Comparison of ENCODE assay signal across 11 cellular contexts in the genomic region with DNA sequence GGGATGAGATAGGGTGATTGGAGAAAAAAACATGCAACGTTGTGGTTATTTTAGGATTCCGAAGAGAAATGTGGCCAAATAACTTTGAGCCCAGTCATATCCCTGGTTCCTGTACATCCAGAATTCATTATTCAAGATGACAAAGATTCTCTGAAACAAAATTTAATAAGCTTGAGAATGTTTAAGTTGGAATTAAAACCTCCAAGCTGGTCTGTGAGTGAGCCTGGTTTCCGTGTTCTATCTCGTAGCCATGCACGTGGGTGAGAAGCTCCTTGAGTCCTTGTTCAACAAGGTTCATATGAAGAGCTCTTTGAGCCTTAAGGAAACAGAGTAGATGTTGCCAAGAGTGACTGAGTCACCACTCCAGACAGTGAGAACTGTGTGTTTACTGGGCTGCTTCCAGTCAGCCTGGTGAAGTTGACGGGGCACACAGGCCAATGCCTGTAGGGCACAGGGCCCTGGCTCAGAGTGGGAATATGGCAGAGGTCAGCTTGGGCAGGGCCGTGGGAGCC.
DNase-seq lines count a peak whose midpoint lies in the region; ATAC-seq, FAIRE-seq and TF ChIP-seq lines count a peak whose summit lies in the region.
"Had no signal": no experiment of that assay in that cellular context is flagged by ENCODE, and none has a peak within 500 bp of the region (broad histone marks: within the 10 kb centered on the region; RNA-seq: fewer than 3 reads in every experiment).

No MANE protein-coding gene starts in this region.

- TF ChIP-seq RAD21 in liver (IDR thresholded peaks at IDR 0.05) (no peak), HepG2 (CRISPR knock-in tag; IDR thresholded peaks at IDR 0.05) (no peak)

- CTCF ChIA-PET in HepG2 (lab: Yijun Ruan, JAX; ENCODE audit: low intra/inter-chr PET ratio, low total read pairs): no interaction called here

- DNase-seq in HepG2 (ENCODE audit: low spot score) (no peak), chondrocyte (ENCODE audit: low spot score) (no peak), right lobe of liver (peak; percentile 79 to 83 (median 80)), epidermal melanocyte (ENCODE audit: insufficient read length, low spot score) (no peak), mesendoderm (no peak)
- DNase-seq in stimulated activated naive B cell treated with anti-CD40 and anti-IgM and Interleukin-4, amounts not matched to agents 10 μg/mL and 1 μg/mL and 100 μg/mL, for 72 hours: no peak
- DNase-seq: BE2C, gastrocnemius medialis, retina had no signal

- no peak for ATAC-seq in HepG2
- peak; percentile 93 to 99 (median 96) for ATAC-seq in right lobe of liver
- ATAC-seq in GM21619 (IDR thresholded peaks at IDR 0.05; ENCODE audit: unreplicated experiment): no peak
- ATAC-seq in stimulated activated naive B cell treated with anti-CD40 and anti-IgM and Interleukin-4, amounts not matched to agents 10 μg/mL and 1 μg/mL and 100 μg/mL, for 72 hours (replicated peaks): no peak

- H3K27ac ChIP-seq in liver (ENCODE audit: low read depth in 1 of 2, low read length in 2 of 2) (peak overlapping the region; percentile 23 to 61), HepG2 (ENCODE audit: extremely low read length, insufficient read depth, low read length) (no peak overlapping the region), right lobe of liver (peak overlapping the region in 2 of 3 donors; percentile 26 to 39), mesendoderm (ENCODE audit: low read depth, low read length) (no peak overlapping the region)
- H3K27ac ChIP-seq: gastrocnemius medialis had no signal

- in situ Hi-C loops in HepG2 (cut with HindIII; ENCODE audit: extremely low pct_ligation_motif_present, low pct_unique_long_range_greater_than_20kb): no loop called here

- H3K4me2 ChIP-seq in HepG2 (ENCODE audit: low read depth, low read length) (no peak overlapping the region), mesendoderm (ENCODE audit: low read length) (no peak overlapping the region)

- H3K9me3 ChIP-seq in liver (ENCODE audit: control insufficient read depth in 4 of 4, low read length in 3 of 4) (no peaks in the 10 kb centered on the region), HepG2 (ENCODE audit: low read length) (no peaks in the 10 kb centered on the region), right lobe of liver (no peaks in the 10 kb centered on the region)
- H3K9me3 ChIP-seq: BE2C, gastrocnemius medialis had no signal

- 74% methylated on average over 7 of the region's 7 CpGs for WGBS in liver
- WGBS in HepG2 (ENCODE audit: low lambda C conversion rate): 97% methylated on average over 7 of the region's 7 CpGs
- WGBS in right lobe of liver (ENCODE audit: insufficient coverage, low coverage, low lambda C conversion rate, missing lambda C conversion rate): 50% methylated on average over 5 of the region's 7 CpGs
- 100% methylated on average over 2 of the region's 7 CpGs for WGBS in mesendoderm (ENCODE audit: extremely low coverage, insufficient coverage, low lambda C conversion rate)

- no peak overlapping the region for H2BK120ac ChIP-seq in mesendoderm (ENCODE audit: low read depth, low read length)

- H3K18ac ChIP-seq in mesendoderm (ENCODE audit: low read length): no peak overlapping the region

- H3K4me1 ChIP-seq in liver (ENCODE audit: control insufficient read depth in 4 of 4, insufficient read depth in 4 of 4, low read length in 3 of 4) (peaks cover 0 to 6% (median 3%) of the 10 kb centered on the region in 4 donors), HepG2 (ENCODE audit: insufficient read depth, low read length) (peaks cover 50% of the 10 kb centered on the region), right lobe of liver (peaks cover 0 to 40% (median 13%) of the 10 kb centered on the region in 4 donors), mesendoderm (ENCODE audit: control insufficient read depth, low read depth, low read length) (no peaks in the 10 kb centered on the region)
- H3K4me1 ChIP-seq: BE2C, gastrocnemius medialis had no signal

- no peak overlapping the region for H3K4me3 Mint-ChIP-seq in chondrocyte (ENCODE audit: unreplicated experiment)
- no peak overlapping the region for H3K4me3 Mint-ChIP-seq in stimulated activated naive B cell treated with anti-CD40 and anti-IgM and Interleukin-4, amounts not matched to agents 10 μg/mL and 1 μg/mL and 100 μg/mL, for 72 hours

- H3K36me3 Mint-ChIP-seq in chondrocyte (ENCODE audit: low read depth): peaks cover 16% of the 10 kb centered on the region
- H3K36me3 Mint-ChIP-seq in stimulated activated naive B cell treated with anti-CD40 and anti-IgM and Interleukin-4, amounts not matched to agents 10 μg/mL and 1 μg/mL and 100 μg/mL, for 72 hours: no peaks in the 10 kb centered on the region

- H2AFZ ChIP-seq in HepG2 (ENCODE audit: low read length): no peak overlapping the region

- H3K79me2 ChIP-seq in HepG2 (ENCODE audit: insufficient read depth, low read length): no peaks in the 10 kb centered on the region
- H3K79me2 ChIP-seq in mesendoderm (ENCODE audit: control insufficient read depth, insufficient read depth, low read length): no peaks in the 10 kb centered on the region

- no TSS peak for BruUV-seq in HepG2 (replicated peaks; lab: Mats Ljungman, UMichigan)

- intact Hi-C loops in HepG2 (cut with micrococcal nuclease; ENCODE audit: unreplicated experiment): no loop called here
- intact Hi-C loops in right lobe of liver (cut with DNase I): no loop called here

- H3K27me3 Mint-ChIP-seq in chondrocyte (ENCODE audit: low read depth): no peaks in the 10 kb centered on the region
- H3K27me3 Mint-ChIP-seq in stimulated activated naive B cell treated with anti-CD40 and anti-IgM and Interleukin-4, amounts not matched to agents 10 μg/mL and 1 μg/mL and 100 μg/mL, for 72 hours: peaks cover 12 to 41% of the 10 kb centered on the region in 2 donors

- H3K4me1 Mint-ChIP-seq in chondrocyte (ENCODE audit: low read depth): peaks cover 81% of the 10 kb centered on the region
- H3K4me1 Mint-ChIP-seq in stimulated activated naive B cell treated with anti-CD40 and anti-IgM and Interleukin-4, amounts not matched to agents 10 μg/mL and 1 μg/mL and 100 μg/mL, for 72 hours: no peaks in the 10 kb centered on the region

- no peak for FAIRE-seq in HepG2 (lab: Jason Lieb, UNC)

- no peak overlapping the region for H3K4ac ChIP-seq in mesendoderm (ENCODE audit: low read depth, low read length)

- POLR2A ChIA-PET in HepG2 (lab: Yijun Ruan, JAX): no interaction called here

- no peak overlapping the region for H2BK15ac ChIP-seq in mesendoderm (replicated peaks; ENCODE audit: low read depth)

- H3K36me3 ChIP-seq in liver (ENCODE audit: control insufficient read depth in 4 of 4, insufficient read depth in 3 of 4, low read depth in 1 of 4, low read length in 3 of 4): peaks cover 0 to 2% (median 0%) of the 10 kb centered on the region in 4 donors
- no peaks in the 10 kb centered on the region for H3K36me3 ChIP-seq in HepG2 (replicated peaks in 1 of 2; ENCODE audit: control insufficient read depth in 1 of 2, insufficient read depth in 2 of 2, low read length in 2 of 2)
- no peaks in the 10 kb centered on the region for H3K36me3 ChIP-seq in right lobe of liver
- H3K36me3 ChIP-seq in mesendoderm (ENCODE audit: control insufficient read depth, insufficient read depth, low read length): no peaks in the 10 kb centered on the region
- H3K36me3 ChIP-seq: BE2C, gastrocnemius medialis had no signal

- H3K4me3 ChIP-seq in liver (ENCODE audit: low read depth in 1 of 3, low read length in 3 of 3) (no peak overlapping the region), HepG2 (replicated peaks in 1 of 3; ENCODE audit: insufficient read depth in 1 of 3, low read depth in 2 of 3, low read length in 3 of 3) (no peak overlapping the region), right lobe of liver (no peak overlapping the region), mesendoderm (ENCODE audit: low read length) (no peak overlapping the region)
- H3K4me3 ChIP-seq: gastrocnemius medialis had no signal

- no peak overlapping the region for H3K23ac ChIP-seq in mesendoderm (ENCODE audit: low read length)

- TF ChIP-seq EP300 in HepG2 (IDR thresholded peaks at IDR 0.05; ENCODE audit: low read depth in 2 of 2, low read length in 2 of 2) (no peak), HepG2 (CRISPR knock-in tag; IDR thresholded peaks at IDR 0.05; ENCODE audit: borderline replicate concordance) (no peak)

- no peaks in the 10 kb centered on the region for H3K27me3 ChIP-seq in liver (ENCODE audit: control insufficient read depth in 4 of 4, insufficient read depth in 4 of 4, low read length in 3 of 4)
- no peaks in the 10 kb centered on the region for H3K27me3 ChIP-seq in HepG2 (ENCODE audit: control insufficient read depth in 1 of 2, insufficient read depth in 2 of 2, low read length in 2 of 2)
- H3K27me3 ChIP-seq in right lobe of liver: no peaks in the 10 kb centered on the region
- no peaks in the 10 kb centered on the region for H3K27me3 ChIP-seq in mesendoderm (ENCODE audit: insufficient read depth, low read length, poor library complexity)
- H3K27me3 ChIP-seq: BE2C, gastrocnemius medialis had no signal

- no peak overlapping the region for H3K56ac ChIP-seq in mesendoderm (ENCODE audit: low read length)

- TF ChIP-seq CTCF in liver (IDR thresholded peaks at IDR 0.05; ENCODE audit: low read depth, low read length, missing input control) (no peak), HepG2 (CRISPR knock-in tag; IDR thresholded peaks at IDR 0.05) (no peak), chondrocyte (IDR thresholded peaks at IDR 0.05) (no peak), right lobe of liver (IDR thresholded peaks at IDR 0.05) (no peak)

- no peak overlapping the region for H4K5ac ChIP-seq in mesendoderm (ENCODE audit: low read length)

- H2AK5ac ChIP-seq in mesendoderm (ENCODE audit: low read length): no peak overlapping the region

- no peak overlapping the region for H2BK5ac ChIP-seq in mesendoderm (ENCODE audit: low read length)

- TF ChIP-seq POLR2A in HepG2 (IDR thresholded peaks at IDR 0.05; ENCODE audit: insufficient read depth in 1 of 2, low read depth in 2 of 2, low read length in 2 of 2): no peak
- no peak for TF ChIP-seq POLR2A in right lobe of liver (IDR thresholded peaks at IDR 0.05)

- H3K9ac ChIP-seq in liver (ENCODE audit: low read depth in 1 of 2, low read length in 2 of 2): no peak overlapping the region
- no peak overlapping the region for H3K9ac ChIP-seq in HepG2 (ENCODE audit: insufficient read depth, low read depth, low read length)
- H3K9ac ChIP-seq in mesendoderm (ENCODE audit: low read length): no peak overlapping the region

- H3K9me3 Mint-ChIP-seq in chondrocyte (ENCODE audit: low read depth): peaks cover 5% of the 10 kb centered on the region
- H3K9me3 Mint-ChIP-seq in stimulated activated naive B cell treated with anti-CD40 and anti-IgM and Interleukin-4, amounts not matched to agents 10 μg/mL and 1 μg/mL and 100 μg/mL, for 72 hours: no peaks in the 10 kb centered on the region

- H3K27ac Mint-ChIP-seq in chondrocyte (ENCODE audit: unreplicated experiment): peak overlapping the region; percentile 97
- no peak overlapping the region for H3K27ac Mint-ChIP-seq in stimulated activated naive B cell treated with anti-CD40 and anti-IgM and Interleukin-4, amounts not matched to agents 10 μg/mL and 1 μg/mL and 100 μg/mL, for 72 hours

- H3K79me1 ChIP-seq in mesendoderm (ENCODE audit: low read length): no peaks in the 10 kb centered on the region

- H4K8ac ChIP-seq in mesendoderm (ENCODE audit: low read depth, low read length): no peak overlapping the region

- no peaks in the 10 kb centered on the region for H4K20me1 ChIP-seq in HepG2 (ENCODE audit: insufficient read depth, low read length)

TF ChIP-seq in liver, 16 proteins besides CTCF, POLR2A, EP300 and RAD21 (continues in another document):
- TF ChIP-seq SP1 (IDR thresholded peaks at IDR 0.05): peak; percentile 44

Comparison
In these comparisons a context has a peak if more than half of its experiments do, and no peak if none do; other contexts are left out.
1. H3K27ac ChIP-seq: peak in liver (2 of 2) and right lobe of liver (2 of 3); none in HepG2 (single experiment) and mesendoderm (single experiment).
2. ATAC-seq: peak in right lobe of liver (4 of 4); none in HepG2 (single experiment), GM21619 (single experiment) and stimulated activated naive B cell treated with anti-CD40 and anti-IgM and Interleukin-4, amounts not matched to agents 10 μg/mL and 1 μg/mL and 100 μg/mL, for 72 hours (0 of 2).
3. DNase-seq: peak in right lobe of liver (3 of 3); none in HepG2 (single experiment), chondrocyte (single experiment), epidermal melanocyte (single experiment), mesendoderm (single experiment) and stimulated activated naive B cell treated with anti-CD40 and anti-IgM and Interleukin-4, amounts not matched to agents 10 μg/mL and 1 μg/mL and 100 μg/mL, for 72 hours (single experiment).